Comparison of ENCODE assay signal across 8 cellular contexts in genomic region chr6:70956191-70956450, GRCh38. TPM values are rescaled to one million over a fixed set of nuclear protein-coding genes. Genes with fewer than 3 reads are reported as not detected.
DNase-seq lines count a peak whose midpoint lies in the region; ATAC-seq and TF ChIP-seq lines count a peak whose summit lies in the region.

No MANE protein-coding gene starts in this region.

- H3K27me3 ChIP-seq in left lung: peaks cover 32 to 59% of the 10 kb centered on the region in 2 donors

- peak in 1 of 2 donors; percentile 13 for TF ChIP-seq CTCF in left lung (IDR thresholded peaks at IDR 0.05)

- H3K9me3 Mint-ChIP-seq in activated naive CD4-positive, alpha-beta T cell treated with anti-CD3 and anti-CD28 coated beads, Interleukin-2, amount 50 U/mL, for 24 hours: no peaks in the 10 kb centered on the region
- H3K9me3 Mint-ChIP-seq in activated naive CD4-positive, alpha-beta T cell treated with anti-CD3 and anti-CD28 coated beads, Interleukin-2, amount 50 U/mL, for 72 hours: no peaks in the 10 kb centered on the region
- no peaks in the 10 kb centered on the region for H3K9me3 Mint-ChIP-seq in activated T-helper 2 cell treated with anti-CD3 and anti-CD28 coated beads, Interferon-gamma antibody, Interleukin-2, Interleukin-4, amounts not matched to agents 10 μg/mL and 5 μg/mL and 100 μg/mL, durations not matched to agents 14 hours and 24 hours and 36 hours

- H3K4me1 Mint-ChIP-seq in activated naive CD4-positive, alpha-beta T cell treated with anti-CD3 and anti-CD28 coated beads, Interleukin-2, amount 50 U/mL, for 24 hours: peaks cover 15% of the 10 kb centered on the region
- H3K4me1 Mint-ChIP-seq in activated T-helper 2 cell treated with anti-CD3 and anti-CD28 coated beads, Interferon-gamma antibody, Interleukin-2, Interleukin-4, amounts not matched to agents 10 μg/mL and 5 μg/mL and 100 μg/mL, durations not matched to agents 14 hours and 24 hours and 36 hours (ENCODE audit: low read depth): peaks cover 10% of the 10 kb centered on the region

- H3K9me3 ChIP-seq in left lung: no peaks in the 10 kb centered on the region

- H3K36me3 ChIP-seq in left lung (no peaks in the 10 kb centered on the region), urinary bladder (ENCODE audit: insufficient read depth) (no peaks in the 10 kb centered on the region)

- peak overlapping the region; percentile 21 to 42 for H3K4me3 ChIP-seq in left lung
- peak overlapping the region; percentile 49 for H3K4me3 ChIP-seq in urinary bladder (ENCODE audit: low read depth, low read length)

- H3K27ac ChIP-seq in left lung (no peak overlapping the region), urinary bladder (ENCODE audit: low read depth) (no peak overlapping the region)

- intact Hi-C loops in activated T-helper 2 cell treated with anti-CD3 and anti-CD28 coated beads, Interferon-gamma antibody, Interleukin-2, Interleukin-4, amounts not matched to agents 10 μg/mL and 5 μg/mL and 100 μg/mL, durations not matched to agents 14 hours and 24 hours and 36 hours (cut with micrococcal nuclease): loop anchor here (2.0 to 5.0 kb wide), 3 partner anchors 249 to 644 kb away; partner anchors contain the start of gene FAM135A
- intact Hi-C loops in left lung (cut with DNase I): no loop called here

- no peak for ATAC-seq in activated naive CD4-positive, alpha-beta T cell treated with anti-CD3 and anti-CD28 coated beads, Interleukin-2, amount 50 U/mL, for 72 hours
- ATAC-seq in left lung (no peak), GM21367 (IDR thresholded peaks at IDR 0.05; ENCODE audit: unreplicated experiment) (no peak)

- under 1% methylated on average over 27 of the region's 27 CpGs for WGBS in urinary bladder

- no peak for DNase-seq in activated naive CD4-positive, alpha-beta T cell treated with anti-CD3 and anti-CD28 coated beads, Interleukin-2, amount 50 U/mL, for 72 hours (ENCODE audit: low spot score in 2 of 2)
- no peak for DNase-seq in activated T-helper 2 cell treated with anti-CD3 and anti-CD28 coated beads, Interferon-gamma antibody, Interleukin-2, Interleukin-4, amounts not matched to agents 10 μg/mL and 5 μg/mL and 100 μg/mL, durations not matched to agents 14 hours and 24 hours and 36 hours (ENCODE audit: low spot score)
- DNase-seq in left lung: no peak
- DNase-seq in H4 (ENCODE audit: low spot score): no peak
- DNase-seq in glomerular visceral epithelial cell (ENCODE audit: extremely low spot score): no peak

- H3K4me3 Mint-ChIP-seq in activated naive CD4-positive, alpha-beta T cell treated with anti-CD3 and anti-CD28 coated beads, Interleukin-2, amount 50 U/mL, for 24 hours: peak overlapping the region; percentile 83
- H3K4me3 Mint-ChIP-seq in activated T-helper 2 cell treated with anti-CD3 and anti-CD28 coated beads, Interferon-gamma antibody, Interleukin-2, Interleukin-4, amounts not matched to agents 10 μg/mL and 5 μg/mL and 100 μg/mL, durations not matched to agents 14 hours and 24 hours and 36 hours (ENCODE audit: low read depth): peak overlapping the region; percentile 63

- no peaks in the 10 kb centered on the region for H3K36me3 Mint-ChIP-seq in activated naive CD4-positive, alpha-beta T cell treated with anti-CD3 and anti-CD28 coated beads, Interleukin-2, amount 50 U/mL, for 24 hours
- no peaks in the 10 kb centered on the region for H3K36me3 Mint-ChIP-seq in activated naive CD4-positive, alpha-beta T cell treated with anti-CD3 and anti-CD28 coated beads, Interleukin-2, amount 50 U/mL, for 72 hours
- H3K36me3 Mint-ChIP-seq in activated T-helper 2 cell treated with anti-CD3 and anti-CD28 coated beads, Interferon-gamma antibody, Interleukin-2, Interleukin-4, amounts not matched to agents 10 μg/mL and 5 μg/mL and 100 μg/mL, durations not matched to agents 14 hours and 24 hours and 36 hours (ENCODE audit: low read depth): no peaks in the 10 kb centered on the region

- H3K4me1 ChIP-seq in left lung: peaks cover 8 to 22% of the 10 kb centered on the region in 2 donors
- no peaks in the 10 kb centered on the region for H3K4me1 ChIP-seq in urinary bladder (ENCODE audit: insufficient read depth)

- peaks cover 39% of the 10 kb centered on the region for H3K27me3 Mint-ChIP-seq in activated naive CD4-positive, alpha-beta T cell treated with anti-CD3 and anti-CD28 coated beads, Interleukin-2, amount 50 U/mL, for 24 hours
- peaks cover 72% of the 10 kb centered on the region for H3K27me3 Mint-ChIP-seq in activated T-helper 2 cell treated with anti-CD3 and anti-CD28 coated beads, Interferon-gamma antibody, Interleukin-2, Interleukin-4, amounts not matched to agents 10 μg/mL and 5 μg/mL and 100 μg/mL, durations not matched to agents 14 hours and 24 hours and 36 hours (ENCODE audit: low read depth)

- no peak overlapping the region for H3K27ac Mint-ChIP-seq in activated naive CD4-positive, alpha-beta T cell treated with anti-CD3 and anti-CD28 coated beads, Interleukin-2, amount 50 U/mL, for 24 hours
- no peak overlapping the region for H3K27ac Mint-ChIP-seq in activated naive CD4-positive, alpha-beta T cell treated with anti-CD3 and anti-CD28 coated beads, Interleukin-2, amount 50 U/mL, for 72 hours
- H3K27ac Mint-ChIP-seq in activated T-helper 2 cell treated with anti-CD3 and anti-CD28 coated beads, Interferon-gamma antibody, Interleukin-2, Interleukin-4, amounts not matched to agents 10 μg/mL and 5 μg/mL and 100 μg/mL, durations not matched to agents 14 hours and 24 hours and 36 hours: no peak overlapping the region

RNA-seq across cellular contexts. Expression of gene B3GAT2, which starts 0.7 kb away (rescaled TPM):
- total RNA-seq in activated naive CD4-positive, alpha-beta T cell treated with anti-CD3 and anti-CD28 coated beads, Interleukin-2, amount 50 U/mL, for 72 hours: not detected
- total RNA-seq in activated T-helper 2 cell treated with anti-CD3 and anti-CD28 coated beads, Interferon-gamma antibody, Interleukin-2, Interleukin-4, amounts not matched to agents 10 μg/mL and 5 μg/mL and 100 μg/mL, durations not matched to agents 14 hours and 24 hours and 36 hours: not detected in 2 replicates
- total RNA-seq in left lung (under 1 TPM in 1 of 2 donors, not detected in 1; 0.03 TPM), urinary bladder (1.5 TPM)
- polyA plus RNA-seq in urinary bladder: 0.25 TPM
- not detected in 2 replicates for total RNA-seq in H4 (2014; rRNA removed; shearing (Covaris generic))
